11 cellular contexts compared by ENCODE assay signal in genomic region chr1:175221548-175222175, GRCh38. TPM values are rescaled to one million over a fixed set of nuclear protein-coding genes. Genes with fewer than 3 reads are reported as not detected.
DNase-seq lines count a peak whose midpoint lies in the region; ATAC-seq and TF ChIP-seq lines count a peak whose summit lies in the region.
"Had no signal": no experiment of that assay in that cellular context is flagged by ENCODE, and none has a peak within 500 bp of the region (broad histone marks: within the 10 kb centered on the region; RNA-seq: fewer than 3 reads in every experiment).

No MANE protein-coding gene starts in this region.

- CTCF ChIA-PET in activated CD4-positive, alpha-beta memory T cell treated with anti-CD3 and anti-CD28 coated beads for 36 hours (lab: Charles Lee) = interaction anchor here (0.6 kb wide), 1 partner anchor 192 kb away, joined by 4 read pairs; no protein-coding TSS in a partner anchor
- CTCF ChIA-PET in activated CD4-positive, alpha-beta T cell treated with anti-CD3 and anti-CD28 coated beads for 36 hours (lab: Charles Lee) = interaction anchor here (1.0 kb wide), 1 partner anchor 10 kb away, joined by 3 read pairs; no protein-coding TSS in a partner anchor

- POLR2A ChIA-PET in activated CD4-positive, alpha-beta memory T cell treated with anti-CD3 and anti-CD28 coated beads for 36 hours (lab: Charles Lee) = no interaction called here
- POLR2A ChIA-PET in activated CD4-positive, alpha-beta T cell treated with anti-CD3 and anti-CD28 coated beads for 36 hours (lab: Charles Lee) = no interaction called here

- H3K27me3 ChIP-seq in Karpas-422 (ENCODE audit: low read length) = no peaks in the 10 kb centered on the region
- H3K27me3 ChIP-seq in thoracic aorta (replicated peaks; ENCODE audit: insufficient read depth) = no peaks in the 10 kb centered on the region

- H3K27ac ChIP-seq in Karpas-422 (ENCODE audit: low read length) = peak overlapping the region; percentile 99; the same call in 1 of the 2 replicates
- peak overlapping the region; percentile 44 to 51 for H3K27ac ChIP-seq in thoracic aorta

- no peaks in the 10 kb centered on the region for H3K27me3 Mint-ChIP-seq in activated CD4-positive, alpha-beta memory T cell treated with anti-CD3 and anti-CD28 coated beads for 36 hours
- no peaks in the 10 kb centered on the region for H3K27me3 Mint-ChIP-seq in activated CD4-positive, alpha-beta T cell treated with anti-CD3 and anti-CD28 coated beads for 36 hours
- H3K27me3 Mint-ChIP-seq: dendritic cell treated with granulocyte-macrophage colony-stimulating factor and Interleukin-4, amounts not matched to agents 40 ng/mL and 50 ng/mL, for 4 days had no signal

- no peaks in the 10 kb centered on the region for H3K9me3 Mint-ChIP-seq in activated CD4-positive, alpha-beta memory T cell treated with anti-CD3 and anti-CD28 coated beads for 36 hours
- no peaks in the 10 kb centered on the region for H3K9me3 Mint-ChIP-seq in activated CD4-positive, alpha-beta T cell treated with anti-CD3 and anti-CD28 coated beads for 36 hours (ENCODE audit: low read depth)
- H3K9me3 Mint-ChIP-seq: dendritic cell treated with granulocyte-macrophage colony-stimulating factor and Interleukin-4, amounts not matched to agents 40 ng/mL and 50 ng/mL, for 4 days had no signal

- intact Hi-C loops in left colon (cut with DNase I, micrococcal nuclease) = no loop called here
- intact Hi-C loops in activated CD4-positive, alpha-beta memory T cell treated with anti-CD3 and anti-CD28 coated beads for 36 hours (cut with micrococcal nuclease) = loop anchor here (10.0 kb wide), 1 partner anchor 63 kb away; no protein-coding TSS in a partner anchor
- intact Hi-C loops in activated CD4-positive, alpha-beta T cell treated with anti-CD3 and anti-CD28 coated beads for 36 hours (cut with DNase I, micrococcal nuclease) = no loop called here

- no peak overlapping the region for H2AFZ ChIP-seq in Karpas-422 (ENCODE audit: low read length)

- no peak overlapping the region for H3K4me3 Mint-ChIP-seq in activated CD4-positive, alpha-beta memory T cell treated with anti-CD3 and anti-CD28 coated beads for 36 hours
- no peak overlapping the region for H3K4me3 Mint-ChIP-seq in activated CD4-positive, alpha-beta T cell treated with anti-CD3 and anti-CD28 coated beads for 36 hours
- H3K4me3 Mint-ChIP-seq: dendritic cell treated with granulocyte-macrophage colony-stimulating factor and Interleukin-4, amounts not matched to agents 40 ng/mL and 50 ng/mL, for 4 days had no signal

- H3K4me1 ChIP-seq in Karpas-422 (ENCODE audit: low read length) (peaks cover 95% of the 10 kb centered on the region), thoracic aorta (ENCODE audit: control insufficient read depth in 1 of 2, low read depth in 2 of 2) (peaks cover 9 to 13% of the 10 kb centered on the region in 2 donors)

- H3K4me2 ChIP-seq in Karpas-422 (ENCODE audit: low read depth, low read length, poor library complexity, severe bottlenecking) = no peak overlapping the region

- H4K20me1 ChIP-seq in Karpas-422 (ENCODE audit: insufficient read depth, low read depth, low read length) = no peaks in the 10 kb centered on the region

- DNase-seq in Karpas-422 = no peak
- DNase-seq in epithelial cell of esophagus (ENCODE audit: low read depth) = peak; percentile 86
- DNase-seq in left colon = peak; percentile 49 to 54
- DNase-seq in thoracic aorta (ENCODE audit: low spot score) = no peak
- DNase-seq in SHP77 treated with DMSO at 0.1 percent for 48 hours (lab: John Stamatoyannopoulos, UW) = no peak
- no peak for DNase-seq in activated CD4-positive, alpha-beta memory T cell treated with anti-CD3 and anti-CD28 coated beads for 36 hours
- DNase-seq in activated CD4-positive, alpha-beta T cell treated with anti-CD3 and anti-CD28 coated beads for 36 hours = no peak
- DNase-seq: NK-92 treated with Interleukin-12 subunit alpha and Interleukin-12 subunit beta, amount 100 ng/mL, for 24 hours; stimulated activated CD8-positive, alpha-beta memory T cell treated with anti-CD3 and anti-CD28 coated beads, Interleukin-4, amount 100 ng/mL, for 48 hours had no signal

- H3K79me2 ChIP-seq in Karpas-422 (ENCODE audit: low read length) = no peaks in the 10 kb centered on the region

- no peaks in the 10 kb centered on the region for H3K9me2 ChIP-seq in Karpas-422 (replicated peaks; ENCODE audit: insufficient read depth, low read length)

- H3K27ac Mint-ChIP-seq in activated CD4-positive, alpha-beta memory T cell treated with anti-CD3 and anti-CD28 coated beads for 36 hours = no peak overlapping the region
- no peak overlapping the region for H3K27ac Mint-ChIP-seq in activated CD4-positive, alpha-beta T cell treated with anti-CD3 and anti-CD28 coated beads for 36 hours
- H3K27ac Mint-ChIP-seq: dendritic cell treated with granulocyte-macrophage colony-stimulating factor and Interleukin-4, amounts not matched to agents 40 ng/mL and 50 ng/mL, for 4 days had no signal

- TF ChIP-seq CTCF in epithelial cell of esophagus (IDR thresholded peaks at IDR 0.05; ENCODE audit: insufficient read depth, low read depth, low read length, missing control alignments) (peak; percentile 40), thoracic aorta (IDR thresholded peaks at IDR 0.05) (no peak)

- H3K4me1 Mint-ChIP-seq in activated CD4-positive, alpha-beta memory T cell treated with anti-CD3 and anti-CD28 coated beads for 36 hours (ENCODE audit: low read depth) = peaks cover 4% of the 10 kb centered on the region
- H3K4me1 Mint-ChIP-seq in activated CD4-positive, alpha-beta T cell treated with anti-CD3 and anti-CD28 coated beads for 36 hours = peaks cover 9% of the 10 kb centered on the region

- H3K9me3 ChIP-seq in Karpas-422 (ENCODE audit: low read length) (no peaks in the 10 kb centered on the region), thoracic aorta (no peaks in the 10 kb centered on the region)

- H3K36me3 ChIP-seq in Karpas-422 (ENCODE audit: insufficient read depth, low read length) (no peaks in the 10 kb centered on the region), thoracic aorta (no peaks in the 10 kb centered on the region)

- no peak overlapping the region for H3K4me3 ChIP-seq in Karpas-422 (ENCODE audit: low read length)
- no peak overlapping the region for H3K4me3 ChIP-seq in epithelial cell of esophagus (ENCODE audit: low read length)
- peak overlapping the region; percentile 22 for H3K4me3 ChIP-seq in thoracic aorta

- ATAC-seq in left colon (peak; percentile 73), thoracic aorta (ENCODE audit: insufficient number of reproducible peaks, low FRiP score, low read depth) (peak; percentile 56), GM21737 (IDR thresholded peaks at IDR 0.05; ENCODE audit: unreplicated experiment) (no peak)
- ATAC-seq in activated CD4-positive, alpha-beta T cell treated with anti-CD3 and anti-CD28 coated beads for 36 hours = no peak

- no peak overlapping the region for H3K9ac ChIP-seq in Karpas-422 (ENCODE audit: low read length)

- no peaks in the 10 kb centered on the region for H3K36me3 Mint-ChIP-seq in activated CD4-positive, alpha-beta memory T cell treated with anti-CD3 and anti-CD28 coated beads for 36 hours
- no peaks in the 10 kb centered on the region for H3K36me3 Mint-ChIP-seq in activated CD4-positive, alpha-beta T cell treated with anti-CD3 and anti-CD28 coated beads for 36 hours (ENCODE audit: low read depth)

RNA-seq across cellular contexts. Expression of gene KIAA0040, which starts 29.1 kb away (rescaled TPM):
- 48.5 and 86.6 TPM in 2 replicates for total RNA-seq in Karpas-422 (2014; rRNA removed; shearing (Covaris generic); ENCODE audit: low replicate concordance)
- total RNA-seq in left colon (10 to 100 TPM; 14.8 to 14.9 TPM), thoracic aorta (10 to 100 TPM; 20.2 to 93.1 TPM)
- 10 to 100 TPM; 32.9 to 34.5 TPM for total RNA-seq in activated CD4-positive, alpha-beta memory T cell treated with anti-CD3 and anti-CD28 coated beads for 36 hours
- 10 to 100 TPM; 25.4 to 26.1 TPM for total RNA-seq in activated CD4-positive, alpha-beta T cell treated with anti-CD3 and anti-CD28 coated beads for 36 hours

Comparison
In these comparisons a context has a peak if more than half of its experiments do, and no peak if none do; other contexts are left out.
1. DNase-seq: peak in epithelial cell of esophagus (single experiment) and left colon (2 of 2); none in Karpas-422 (single experiment), thoracic aorta (single experiment), SHP77 treated with DMSO at 0.1 percent for 48 hours (single experiment), activated CD4-positive, alpha-beta memory T cell treated with anti-CD3 and anti-CD28 coated beads for 36 hours (single experiment) and activated CD4-positive, alpha-beta T cell treated with anti-CD3 and anti-CD28 coated beads for 36 hours (single experiment).
2. ATAC-seq: peak in left colon (single experiment) and thoracic aorta (single experiment); none in GM21737 (single experiment) and activated CD4-positive, alpha-beta T cell treated with anti-CD3 and anti-CD28 coated beads for 36 hours (single experiment).